ENCODE assay signal across 8 cellular contexts in the genomic region with DNA sequence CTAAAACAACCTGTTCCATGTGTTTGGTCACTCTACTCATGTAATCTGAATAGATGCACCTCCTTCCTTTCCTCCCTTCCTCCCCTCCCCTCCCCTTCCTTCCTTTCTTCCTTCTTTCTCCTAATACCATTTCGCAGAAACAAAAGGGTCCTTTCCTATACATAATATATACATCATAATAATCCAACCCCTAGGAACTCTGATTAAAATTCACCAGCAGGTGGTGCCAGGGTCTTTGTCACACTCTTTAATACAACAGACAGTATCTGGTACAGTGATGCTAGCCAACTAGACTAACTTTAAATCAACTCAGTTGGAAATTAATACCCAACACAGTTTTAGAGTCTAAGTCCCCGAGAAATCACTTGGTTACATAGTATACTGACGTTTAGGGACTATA. TPM values are rescaled to one million over a fixed set of nuclear protein-coding genes. Genes with fewer than 3 reads are reported as not detected.
DNase-seq lines count a peak whose midpoint lies in the region; ATAC-seq and TF ChIP-seq lines count a peak whose summit lies in the region.

No MANE protein-coding gene starts in this region.

- H3K4me3 ChIP-seq in fibroblast of the aortic adventitia (ENCODE audit: low read depth, low read length) (no peak overlapping the region), parathyroid adenoma (ENCODE audit: low read depth, low read length) (no peak overlapping the region)

- peak; percentile 35 for TF ChIP-seq CTCF in fibroblast of the aortic adventitia (IDR thresholded peaks at IDR 0.05; ENCODE audit: insufficient read depth, low read length)
- TF ChIP-seq CTCF in parathyroid adenoma (IDR thresholded peaks at IDR 0.05) = peak; percentile 48

- no peaks in the 10 kb centered on the region for H3K27me3 ChIP-seq in parathyroid adenoma (ENCODE audit: control insufficient read depth, insufficient read depth, low read length)

- ATAC-seq in HG02798 (IDR thresholded peaks at IDR 0.05; ENCODE audit: poor library complexity, unreplicated experiment) (peak; percentile 51), GM18867 (IDR thresholded peaks at IDR 0.05; ENCODE audit: unreplicated experiment) (no peak)

- H3K79me2 ChIP-seq in parathyroid adenoma = no peaks in the 10 kb centered on the region

- no peak overlapping the region for H3K4me2 ChIP-seq in parathyroid adenoma (ENCODE audit: low read length)

- DNase-seq in DMS114 treated with DMSO at 0.1 percent for 48 hours (lab: John Stamatoyannopoulos, UW; ENCODE audit: unreplicated experiment) = peak; percentile 24
- peak; percentile 68 for DNase-seq in NCI-H69 (lab: John Stamatoyannopoulos, UW)
- peak; percentile 28 for DNase-seq in activated T-cell treated with anti-CD3 and anti-CD28 coated beads for 24 hours (ENCODE audit: low read depth)
- DNase-seq in fibroblast of the aortic adventitia (ENCODE audit: low read depth) = peak; percentile 58
- no peak for DNase-seq in UCSD-AML1 (lab: John Stamatoyannopoulos, UW; ENCODE audit: unreplicated experiment)

- H3K36me3 ChIP-seq in parathyroid adenoma (ENCODE audit: control insufficient read depth, insufficient read depth, low read length) = no peaks in the 10 kb centered on the region

- no peaks in the 10 kb centered on the region for H3K4me1 ChIP-seq in parathyroid adenoma

- H3K9me3 ChIP-seq in parathyroid adenoma (ENCODE audit: control insufficient read depth, low read length) = no peaks in the 10 kb centered on the region

- H3K27ac ChIP-seq in parathyroid adenoma = no peak overlapping the region

- H3K9ac ChIP-seq in parathyroid adenoma = no peak overlapping the region

- no peak overlapping the region for H2AFZ ChIP-seq in parathyroid adenoma

RNA-seq across cellular contexts. Expression of a gene that starts 41.8 kb away (rescaled TPM):
- 29.5 and 29.7 TPM in 2 replicates for total RNA-seq in fibroblast of the aortic adventitia (ENCODE audit: low replicate concordance)
